8 cellular contexts compared by ENCODE assay signal in genomic region chr10:67779455-67780205, GRCh38. TPM values are rescaled to one million over a fixed set of nuclear protein-coding genes. Genes with fewer than 3 reads are reported as not detected.
DNase-seq lines count a peak whose midpoint lies in the region; ATAC-seq and TF ChIP-seq lines count a peak whose summit lies in the region.

No MANE protein-coding gene starts in this region.

- ATAC-seq in HG03025 (IDR thresholded peaks at IDR 0.05; ENCODE audit: low FRiP score, unreplicated experiment): peak; percentile 31

- in situ Hi-C loops in GM13976 (cut with MboI; ENCODE audit: low sequenced_read_pairs, unreplicated experiment): loop anchor here (5.0 kb wide), 1 partner anchor 82 kb away; the partner anchor contains the start of gene CTNNA3

- peak; percentile 88 for DNase-seq in A172 (ENCODE audit: low spot score)
- peak; percentile 54 for DNase-seq in GM13976 (ENCODE audit: low spot score)
- peak; percentile 26 for DNase-seq in NCI-H2171 (lab: John Stamatoyannopoulos, UW)
- peak; percentile 74 for DNase-seq in central memory CD4-positive, alpha-beta T cell
- peak; percentile 77 for DNase-seq in kidney tubule cell (ENCODE audit: low spot score)
- peak; percentile 37 for DNase-seq in stimulated activated CD4-positive, alpha-beta T cell treated with anti-CD3 and anti-CD28 coated beads, Interleukin-4, amount 100 ng/mL, for 1 hour

- no peak overlapping the region for H3K4me3 ChIP-seq in WI38 (ENCODE audit: low read depth, low read length)

- TF ChIP-seq CTCF in GM13976 (IDR thresholded peaks at IDR 0.05; ENCODE audit: borderline replicate concordance, control extremely low read depth, extremely low read depth, insufficient read depth, missing control alignments) (peak; percentile 66), WI38 (IDR thresholded peaks at IDR 0.05; ENCODE audit: low read depth, low read length) (peak; percentile 29)

RNA-seq across cellular contexts. Expression of gene DNAJC12, which starts 58.4 kb away (rescaled TPM):
- 3.1 and 4.6 TPM in 2 replicates for total RNA-seq in A172 (2014; rRNA removed; shearing (Covaris generic))

Comparison
In these comparisons a context has a peak if more than half of its experiments do, and no peak if none do; other contexts are left out.
1. DNase-seq: peak in every context shown above with its lines; median percentile 88 in A172; 77 in kidney tubule cell; 74 in central memory CD4-positive, alpha-beta T cell; 54 in GM13976; 37 in stimulated activated CD4-positive, alpha-beta T cell treated with anti-CD3 and anti-CD28 coated beads, Interleukin-4, amount 100 ng/mL, for 1 hour; 26 in NCI-H2171.